26 cellular contexts compared by ENCODE assay signal in the genomic region with DNA sequence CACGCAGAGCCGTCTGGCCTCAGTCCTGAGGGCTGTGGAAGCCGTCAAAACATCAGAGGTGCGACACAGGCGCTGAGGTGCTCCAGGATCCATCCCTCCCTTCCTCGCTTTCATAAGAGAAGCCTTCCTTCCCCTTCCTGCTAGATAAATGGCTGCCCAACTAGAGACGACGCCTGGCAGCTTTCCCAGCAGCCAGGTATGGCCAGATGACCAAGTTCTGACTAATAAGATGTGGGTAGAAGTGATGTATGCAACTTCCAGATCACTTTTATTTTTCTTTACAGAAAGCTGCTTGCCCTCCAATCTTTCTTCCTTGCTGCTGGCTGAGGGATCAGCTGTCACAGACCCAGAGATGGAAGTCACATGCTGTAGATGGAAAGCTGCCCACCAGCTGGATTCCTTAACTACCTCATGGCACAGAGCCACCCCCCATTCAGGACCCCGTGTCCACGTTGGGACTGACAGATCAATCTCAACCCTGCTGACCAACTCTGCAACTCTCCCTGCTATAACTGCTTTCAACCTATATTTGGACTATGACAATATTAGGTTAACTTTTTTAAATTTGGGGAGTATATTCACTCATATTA. TPM values are rescaled to one million over a fixed set of nuclear protein-coding genes. Genes with fewer than 3 reads are reported as not detected.
DNase-seq lines count a peak whose midpoint lies in the region; ATAC-seq and TF ChIP-seq lines count a peak whose summit lies in the region.
"Had no signal": no experiment of that assay in that cellular context is flagged by ENCODE, and none has a peak within 500 bp of the region (broad histone marks: within the 10 kb centered on the region; RNA-seq: fewer than 3 reads in every experiment).

No MANE protein-coding gene starts in this region.

- in situ Hi-C loops in mammary epithelial cell (cut with MboI; ENCODE audit: low sequenced_read_pairs in 2 of 2), result no loop called here

- H4K20me1 ChIP-seq in mammary epithelial cell (ENCODE audit: insufficient read depth, low read length), result no peaks in the 10 kb centered on the region
- H4K20me1 ChIP-seq in H9 (ENCODE audit: control insufficient read depth, insufficient read depth, insufficient read length), result no peaks in the 10 kb centered on the region

- dilution Hi-C loops in mammary epithelial cell (cut with HindIII; ENCODE audit: low sequenced_read_pairs), result no loop called here

- no peak overlapping the region for H2AK5ac ChIP-seq in H9 (ENCODE audit: insufficient read length, low read length)
- H2AK5ac ChIP-seq in mesenchymal stem cell (ENCODE audit: low read length, severe bottlenecking), result no peak overlapping the region

- H3K27me3 Mint-ChIP-seq in MCF 10A (ENCODE audit: insufficient read depth, unreplicated experiment), result no peaks in the 10 kb centered on the region
- no peaks in the 10 kb centered on the region for H3K27me3 Mint-ChIP-seq in H9 (ENCODE audit: low read depth)
- H3K27me3 Mint-ChIP-seq: activated B cell treated with CpG ODN at 0.5 μM for 24 hours; activated CD8-positive, alpha-beta memory T cell treated with anti-CD3 and anti-CD28 coated beads, Interleukin-2, amount 10 ng/mL, durations not matched to agents 7 days and 5 days; CD4-positive, alpha-beta T cell had no signal

- H3K4me3 ChIP-seq in breast epithelium (no peak overlapping the region), mammary epithelial cell (replicated peaks in 1 of 3; ENCODE audit: insufficient read depth in 1 of 3, low read depth in 2 of 3, low read length in 3 of 3) (no peak overlapping the region), mesenchymal stem cell (ENCODE audit: insufficient read depth in 1 of 2, low read depth in 1 of 2, low read length in 2 of 2) (no peak overlapping the region)
- H3K4me3 ChIP-seq: HAP-1, heart left ventricle, prostate gland, testis had no signal

- ATAC-seq in GM18520 (IDR thresholded peaks at IDR 0.05; ENCODE audit: unreplicated experiment), result no peak
- ATAC-seq: activated CD8-positive, alpha-beta memory T cell treated with anti-CD3 and anti-CD28 coated beads, Interleukin-2, amount 10 ng/mL, durations not matched to agents 7 days and 5 days; activated T-cell treated with anti-CD3 and anti-CD28 coated beads, Interleukin-2, amount 50 U/mL, for 72 hours; heart left ventricle; stimulated activated naive CD8-positive, alpha-beta T cell treated with anti-CD3 and anti-CD28 coated beads, Interleukin-15, Interleukin-2, amounts not matched to agents 100 U/mL and 50 U/mL, for 24 hours had no signal

- intact Hi-C loops in MCF 10A (cut with micrococcal nuclease) (no loop called here), breast epithelium (cut with DNase I; ENCODE audit: low total_unique reads) (no loop called here), mammary epithelial cell (cut with micrococcal nuclease) (no loop called here)

- H2BK15ac ChIP-seq in H9 (ENCODE audit: low read depth, low read length) (no peak overlapping the region), mesenchymal stem cell (ENCODE audit: low read depth, poor library complexity, severe bottlenecking) (no peak overlapping the region)

- no peak overlapping the region for H3K56ac ChIP-seq in H9 (ENCODE audit: insufficient read length, low read depth, low read length)

- no peak overlapping the region for H3K23ac ChIP-seq in H9 (ENCODE audit: insufficient read length, low read depth, low read length)
- H3K23ac ChIP-seq in mesenchymal stem cell (ENCODE audit: low read length in 2 of 2), result no peak overlapping the region

- no peak for TF ChIP-seq CTCF in MCF 10A (IDR thresholded peaks at IDR 0.05; ENCODE audit: unreplicated experiment)
- no peak for TF ChIP-seq CTCF in breast epithelium (IDR thresholded peaks at IDR 0.05)
- TF ChIP-seq CTCF in mammary epithelial cell (conservative IDR thresholded peaks at IDR 0.05 in 1 of 2, IDR thresholded peaks at IDR 0.05 in 1 of 2; ENCODE audit: extremely low read depth in 1 of 2, insufficient read depth in 1 of 2, low read depth in 1 of 2, low read length in 2 of 2), result no peak
- no peak for TF ChIP-seq CTCF in H9 (conservative IDR thresholded peaks at IDR 0.05)

- H3K36me3 ChIP-seq in breast epithelium (no peaks in the 10 kb centered on the region), mammary epithelial cell (ENCODE audit: insufficient read depth, low read length) (peaks cover 7% of the 10 kb centered on the region), mesenchymal stem cell (ENCODE audit: control insufficient read depth in 1 of 2, insufficient read depth in 2 of 2, low read depth in 1 of 2, low read length in 2 of 2) (peaks cover 27 to 68% of the 10 kb centered on the region in 2 experiments)

- H3K18ac ChIP-seq in H9 (ENCODE audit: insufficient read length, low read depth, low read length) (no peak overlapping the region), mesenchymal stem cell (ENCODE audit: low read depth in 1 of 2, low read length in 2 of 2) (no peak overlapping the region)

- H3K36me3 Mint-ChIP-seq in MCF 10A (ENCODE audit: insufficient read depth, unreplicated experiment) (peaks cover 48% of the 10 kb centered on the region), H9 (ENCODE audit: insufficient read depth in 1 of 3, low read depth in 3 of 3) (peaks cover 41 to 55% (median 49%) of the 10 kb centered on the region in 3 experiments)

- BruUV-seq in MCF 10A (replicated peaks; lab: Mats Ljungman, UMichigan) (no TSS peak), mammary epithelial cell (replicated peaks; lab: Mats Ljungman, UMichigan) (no TSS peak)

- H3K79me1 ChIP-seq in H9 (ENCODE audit: insufficient read depth, low read depth, low read length, poor library complexity, severe bottlenecking) (no peaks in the 10 kb centered on the region), mesenchymal stem cell (replicated peaks; ENCODE audit: low read length, poor library complexity, severe bottlenecking) (peaks cover 39% of the 10 kb centered on the region)

- H3K23me2 ChIP-seq in H9 (ENCODE audit: insufficient read length, low read depth, low read length, poor library complexity, severe bottlenecking), result no peaks in the 10 kb centered on the region

- TF ChIP-seq POLR2A in breast epithelium (IDR thresholded peaks at IDR 0.05), result no peak

- H2BK12ac ChIP-seq in H9 (ENCODE audit: insufficient read length, low read depth, low read length) (no peak overlapping the region), mesenchymal stem cell (ENCODE audit: low read length in 2 of 2) (no peak overlapping the region)

- H3K9me3 Mint-ChIP-seq in MCF 10A (ENCODE audit: unreplicated experiment) (peaks cover 8% of the 10 kb centered on the region), H9 (peaks cover 0 to 2% of the 10 kb centered on the region in 2 experiments; a peak in 3 of 5 replicates)
- H3K9me3 Mint-ChIP-seq: activated B cell treated with CpG ODN at 0.5 μM for 24 hours had no signal

- H3K4me3 Mint-ChIP-seq in MCF 10A (ENCODE audit: unreplicated experiment) (no peak overlapping the region), H9 (no peak overlapping the region)
- H3K4me3 Mint-ChIP-seq: activated B cell treated with CpG ODN at 0.5 μM for 24 hours; activated CD8-positive, alpha-beta memory T cell treated with anti-CD3 and anti-CD28 coated beads, Interleukin-2, amount 10 ng/mL, durations not matched to agents 7 days and 5 days; activated T-cell treated with anti-CD3 and anti-CD28 coated beads, Interleukin-2, amount 50 U/mL, for 72 hours; CD4-positive, alpha-beta T cell had no signal

- H3K4ac ChIP-seq in H9 (ENCODE audit: low read depth, low read length) (no peak overlapping the region), mesenchymal stem cell (ENCODE audit: low read depth in 1 of 2, low read length in 2 of 2) (no peak overlapping the region)

- H4K91ac ChIP-seq in H9 (ENCODE audit: insufficient read length, low read depth, low read length) (no peak overlapping the region), mesenchymal stem cell (ENCODE audit: low read length) (no peak overlapping the region)

- H3K27me3 ChIP-seq in breast epithelium (no peaks in the 10 kb centered on the region), mammary epithelial cell (ENCODE audit: insufficient read depth, low read length) (no peaks in the 10 kb centered on the region), H9 (ENCODE audit: insufficient read depth, low read length) (no peaks in the 10 kb centered on the region), mesenchymal stem cell (ENCODE audit: control insufficient read depth in 1 of 2, insufficient read depth in 1 of 2, low read length in 2 of 2) (no peaks in the 10 kb centered on the region)
- H3K27me3 ChIP-seq: heart left ventricle, testis had no signal

- H2BK120ac ChIP-seq in H9 (ENCODE audit: low read depth, low read length, poor library complexity, severe bottlenecking), result no peak overlapping the region
- H2BK120ac ChIP-seq in mesenchymal stem cell (ENCODE audit: low read depth, low read length), result no peak overlapping the region

- H3K9me3 ChIP-seq in breast epithelium, result no peaks in the 10 kb centered on the region
- peaks cover 10% of the 10 kb centered on the region for H3K9me3 ChIP-seq in mammary epithelial cell (replicated peaks; ENCODE audit: insufficient read depth, low read length)
- H3K9me3 ChIP-seq in H9 (ENCODE audit: control insufficient read depth, low read depth, low read length), result no peaks in the 10 kb centered on the region
- H3K9me3 ChIP-seq in mesenchymal stem cell (ENCODE audit: control insufficient read depth, low read length), result peaks cover 53% of the 10 kb centered on the region
- H3K9me3 ChIP-seq: HAP-1, heart left ventricle, prostate gland, testis had no signal

- POLR2A ChIA-PET in MCF 10A (lab: Yijun Ruan, JAX), result interaction anchor here (1.1 to 1.9 kb wide), 4 partner anchors 8 to 74 kb away, joined by 3 to 5 read pairs (median 4); a partner anchor contains a TSS

- H3T11ph ChIP-seq in H9 (ENCODE audit: low read length), result no peak overlapping the region

- H3K4me1 ChIP-seq in breast epithelium (no peaks in the 10 kb centered on the region), mammary epithelial cell (ENCODE audit: insufficient read depth, low read length) (peaks cover 7% of the 10 kb centered on the region), H9 (ENCODE audit: insufficient read depth, low read length) (peaks cover 2% of the 10 kb centered on the region; the same call in 1 of the 2 replicates), mesenchymal stem cell (ENCODE audit: control insufficient read depth, insufficient read depth, low read depth, low read length) (no peaks in the 10 kb centered on the region)
- H3K4me1 ChIP-seq: prostate gland had no signal

- DNase-seq in MCF 10A (ENCODE audit: unreplicated experiment) (peak; percentile 85), breast epithelium (ENCODE audit: low spot score in 2 of 2) (no peak), mammary epithelial cell (peak; percentile 79), glomerular visceral epithelial cell (ENCODE audit: extremely low spot score) (peak; percentile 29), H9 (no peak), NOMO-1 treated with DMSO at 0.1 percent for 48 hours (lab: John Stamatoyannopoulos, UW; ENCODE audit: unreplicated experiment) (no peak), mesenchymal stem cell (no peak)
- DNase-seq: activated B cell treated with CpG ODN at 0.5 μM for 24 hours; activated CD8-positive, alpha-beta memory T cell treated with anti-CD3 and anti-CD28 coated beads, Interleukin-2, amount 10 ng/mL, durations not matched to agents 7 days and 5 days; activated naive CD4-positive, alpha-beta T cell; activated T-cell treated with anti-CD3 and anti-CD28 coated beads, Interleukin-2, amount 50 U/mL, for 72 hours; AML-193; CD4-positive, alpha-beta T cell; cerebellar nuclear complex; heart left ventricle; kidney glomerular epithelial cell; NCI-H1092 treated with DMSO at 0.1 percent for 48 hours; NCI-H187 treated with DMSO at 0.1 percent for 48 hours; NCI-H524 treated with DMSO at 0.1 percent for 48 hours; SIG-M5; stimulated activated CD4-positive, alpha-beta T cell treated with anti-CD3 and anti-CD28 coated beads, Interleukin-15, amount 100 ng/mL, for 24 hours; stimulated activated naive CD8-positive, alpha-beta T cell treated with anti-CD3 and anti-CD28 coated beads, Interleukin-15, Interleukin-2, amounts not matched to agents 100 U/mL and 50 U/mL, for 24 hours; testis had no signal

- H2AFZ ChIP-seq in mammary epithelial cell (ENCODE audit: low read depth, low read length) (no peak overlapping the region), H9 (ENCODE audit: low read length) (no peak overlapping the region), mesenchymal stem cell (ENCODE audit: low read depth, low read length) (no peak overlapping the region)

- no peak overlapping the region for H4K5ac ChIP-seq in H9 (ENCODE audit: insufficient read length, low read depth, low read length)

- H3K27ac Mint-ChIP-seq in MCF 10A (ENCODE audit: low read depth, unreplicated experiment) (peak overlapping the region; percentile 33), H9 (no peak overlapping the region)
- H3K27ac Mint-ChIP-seq: activated B cell treated with CpG ODN at 0.5 μM for 24 hours; activated CD8-positive, alpha-beta memory T cell treated with anti-CD3 and anti-CD28 coated beads, Interleukin-2, amount 10 ng/mL, durations not matched to agents 7 days and 5 days; activated T-cell treated with anti-CD3 and anti-CD28 coated beads, Interleukin-2, amount 50 U/mL, for 72 hours; CD4-positive, alpha-beta T cell had no signal

- H4K8ac ChIP-seq in H9 (replicated peaks; ENCODE audit: insufficient read length, low read depth, low read length) (no peak overlapping the region), mesenchymal stem cell (ENCODE audit: low read length) (no peak overlapping the region)

- H3K4me2 ChIP-seq in mammary epithelial cell (ENCODE audit: insufficient read depth, low read depth, low read length) (no peak overlapping the region), H9 (ENCODE audit: insufficient read depth, insufficient read length, low read length) (no peak overlapping the region), mesenchymal stem cell (ENCODE audit: low read length, poor library complexity, severe bottlenecking) (no peak overlapping the region)

- WGBS in mammary epithelial cell (ENCODE audit: low coverage, missing lambda C conversion rate), result 69% methylated on average over 5 of the region's 10 CpGs
- WGBS in H9 (ENCODE audit: extremely low coverage, insufficient read length, low lambda C conversion rate), result no CpG with 5 or more reads among the region's 10 CpGs
- WGBS in mesenchymal stem cell, result 97% methylated on average over 6 of the region's 10 CpGs

- H3K27ac ChIP-seq in breast epithelium, result no peak overlapping the region
- H3K27ac ChIP-seq in mammary epithelial cell (ENCODE audit: insufficient read depth, low read depth, low read length), result no peak overlapping the region
- no peak overlapping the region for H3K27ac ChIP-seq in H9 (ENCODE audit: insufficient read length, low read depth, low read length)
- H3K27ac ChIP-seq in mesenchymal stem cell (ENCODE audit: low read length, poor library complexity, severe bottlenecking), result no peak overlapping the region
- H3K27ac ChIP-seq: heart left ventricle, prostate gland, testis had no signal

- H2BK5ac ChIP-seq in H9 (ENCODE audit: insufficient read length, low read length) (no peak overlapping the region), mesenchymal stem cell (ENCODE audit: low read depth, low read length, poor library complexity, severe bottlenecking) (no peak overlapping the region)

- H3K4me1 Mint-ChIP-seq in MCF 10A (ENCODE audit: insufficient read depth, unreplicated experiment) (peaks cover 25% of the 10 kb centered on the region), H9 (peaks cover 6 to 11% of the 10 kb centered on the region in 2 experiments)
- H3K4me1 Mint-ChIP-seq: activated B cell treated with CpG ODN at 0.5 μM for 24 hours; activated CD8-positive, alpha-beta memory T cell treated with anti-CD3 and anti-CD28 coated beads, Interleukin-2, amount 10 ng/mL, durations not matched to agents 7 days and 5 days had no signal

- H3K79me2 ChIP-seq in mammary epithelial cell (ENCODE audit: insufficient read depth, low read length) (peaks cover 59% of the 10 kb centered on the region), H9 (ENCODE audit: insufficient read depth, low read length) (peaks cover 2% of the 10 kb centered on the region)

- no peak overlapping the region for H3K14ac ChIP-seq in H9 (ENCODE audit: insufficient read depth, low read length)
- no peak overlapping the region for H3K14ac ChIP-seq in mesenchymal stem cell (ENCODE audit: low read length in 2 of 2)

- CTCF ChIA-PET in MCF 10A (lab: Yijun Ruan, JAX) (interaction anchor here (1.0 to 2.1 kb wide), 5 partner anchors 10 to 189 kb away, joined by 3 to 9 read pairs (median 3); no protein-coding TSS in a partner anchor), mammary epithelial cell (lab: Charles Lee; ENCODE audit: low non-redundant PET) (interaction anchor here (0.7 kb wide), 1 partner anchor 166 kb away, joined by 3 read pairs; no protein-coding TSS in a partner anchor)

- H2BK20ac ChIP-seq in H9 (ENCODE audit: low read depth, low read length, poor library complexity, severe bottlenecking), result no peak overlapping the region

- no peak overlapping the region for H3K9ac ChIP-seq in mammary epithelial cell (ENCODE audit: insufficient read depth, low read length)
- H3K9ac ChIP-seq in H9 (ENCODE audit: extremely low read depth, insufficient read length, low read length), result no peak overlapping the region
- H3K9ac ChIP-seq in mesenchymal stem cell (ENCODE audit: low read length), result no peak overlapping the region

RNA-seq across cellular contexts. Expression of a gene that starts 8.8 kb away (rescaled TPM):
- total RNA-seq in MCF 10A (2022), result 64.0 and 70.8 TPM in 2 replicates
- 10 to 100 TPM; 31.2 to 37.9 (median 34.7) TPM for total RNA-seq in breast epithelium
- 10 to 100 TPM; 24.2 to 38.2 TPM for total RNA-seq in mammary epithelial cell
- 31.0 TPM for polyA plus RNA-seq in mammary epithelial cell
- 21.5 TPM for polyA minus RNA-seq in mammary epithelial cell
- total RNA-seq in H9 (2021), result 38.6 and 39.7 TPM in 2 replicates
- polyA plus RNA-seq in mesenchymal stem cell (2013, experiment 1 of 2), result 26.3 TPM
- 25.8 TPM for polyA plus RNA-seq in mesenchymal stem cell (2013, experiment 2 of 2)

Comparison
In these comparisons a context has a peak if more than half of its experiments do, and no peak if none do; other contexts are left out.
1. DNase-seq: peak in MCF 10A (single experiment), mammary epithelial cell (single experiment) and glomerular visceral epithelial cell (single experiment); none in breast epithelium (0 of 2), H9 (single experiment), NOMO-1 treated with DMSO at 0.1 percent for 48 hours (single experiment) and mesenchymal stem cell (single experiment).